In genomic region chr2:619964-620363, GRCh38 we compare ENCODE assay signal across 18 cellular contexts.
"Had no signal": no experiment of that assay in that cellular context is flagged by ENCODE, and none has a peak within 500 bp of the region (broad histone marks: within the 10 kb centered on the region; RNA-seq: fewer than 3 reads in every experiment).

No MANE protein-coding gene starts in this region.

- ATAC-seq: activated naive CD8-positive, alpha-beta T cell treated with anti-CD3 and anti-CD28 coated beads, Interleukin-2, amount 50 U/mL, for 24 hours; activated T-cell treated with anti-CD3 and anti-CD28 coated beads, Interleukin-2, amount 50 U/mL, for 4 hours; gastroesophageal sphincter; heart right ventricle; natural killer cell treated with Interleukin-12 subunit alpha and Interleukin-12 subunit beta and Interleukin-15 and Interleukin-18, amount 100 ng/mL, for 72 hours had no signal

- H3K27me3 ChIP-seq: SJCRH30, tibial artery had no signal

- DNase-seq: activated CD4-positive, alpha-beta T cell treated with anti-CD3 and anti-CD28 coated beads for 1 hour; activated naive CD4-positive, alpha-beta T cell treated with anti-CD3 and anti-CD28 coated beads, Interleukin-2, amount 10 ng/mL, durations not matched to agents 7 days and 5 days; activated naive CD8-positive, alpha-beta T cell treated with anti-CD3 and anti-CD28 coated beads, Interleukin-2, amount 50 U/mL, for 24 hours; activated T-cell treated with anti-CD3 and anti-CD28 coated beads, Interleukin-2, amount 50 U/mL, for 4 hours; anterior cingulate cortex; caudate nucleus; heart right ventricle; lower lobe of right lung; nucleus accumbens; retina; SJCRH30; stimulated activated CD4-positive, alpha-beta T cell treated with anti-CD3 and anti-CD28 coated beads, Interleukin-1b, Interleukin-23, amount 100 ng/mL, for 48 hours; stimulated activated naive CD4-positive, alpha-beta T cell treated with Interleukin-2 at 50 U/mL for 16 hours; T-helper 2 cell; tibial artery had no signal

- H3K27ac ChIP-seq: gastroesophageal sphincter, heart right ventricle, lower lobe of right lung, SJCRH30, tibial artery, VCaP had no signal

- H3K4me3 ChIP-seq: gastroesophageal sphincter, heart right ventricle, lower lobe of right lung, SJCRH30, tibial artery had no signal

- H3K4me1 ChIP-seq: gastroesophageal sphincter, heart right ventricle, lower lobe of right lung, SJCRH30, tibial artery had no signal

- H3K36me3 ChIP-seq: gastroesophageal sphincter, heart right ventricle, lower lobe of right lung, SJCRH30, tibial artery had no signal
